ENCODE assay signal across 8 cellular contexts in genomic region chr1:161390559-161390858, GRCh38. TPM values are rescaled to one million over a fixed set of nuclear protein-coding genes. Genes with fewer than 3 reads are reported as not detected.
DNase-seq lines count a peak whose midpoint lies in the region; ATAC-seq and TF ChIP-seq lines count a peak whose summit lies in the region.

No MANE protein-coding gene starts in this region.

- H3K4me2 ChIP-seq in Loucy (ENCODE audit: low read depth, low read length, poor library complexity, severe bottlenecking) (peak overlapping the region; percentile 100), neural cell (ENCODE audit: low read length) (peak overlapping the region; percentile 82)

- H3K9me3 ChIP-seq in Loucy (ENCODE audit: insufficient read depth, low read depth, low read length) (no peaks in the 10 kb centered on the region), neural cell (ENCODE audit: low read length) (no peaks in the 10 kb centered on the region)

- H3K36me3 ChIP-seq in Loucy (ENCODE audit: insufficient read depth, low read length) (no peaks in the 10 kb centered on the region), neural cell (ENCODE audit: insufficient read depth, low read length) (no peaks in the 10 kb centered on the region)

- TF ChIP-seq RAD21 in neural cell (conservative IDR thresholded peaks at IDR 0.05) = no peak

- DNase-seq in coronary artery (ENCODE audit: low spot score) = no peak
- no peak for DNase-seq in NCI-H748 treated with DMSO at 0.1 percent for 48 hours (lab: John Stamatoyannopoulos, UW)
- DNase-seq in Ammon's horn (ENCODE audit: low spot score) = no peak
- no peak for DNase-seq in T1000 (lab: John Stamatoyannopoulos, UW)
- no peak for DNase-seq in retina

- H3F3A ChIP-seq in Loucy (ENCODE audit: low read depth) = no peaks in the 10 kb centered on the region
- H3F3A ChIP-seq in neural cell (ENCODE audit: insufficient read depth, low read length, poor library complexity, severe bottlenecking) = no peaks in the 10 kb centered on the region

- peak overlapping the region; percentile 88 to 99 for H3K27ac ChIP-seq in coronary artery
- H3K27ac ChIP-seq in neural cell (ENCODE audit: low read length) = peak overlapping the region; percentile 66

- H3K9me2 ChIP-seq in Loucy (replicated peaks; ENCODE audit: low read depth, low read length) = no peaks in the 10 kb centered on the region
- H3K9me2 ChIP-seq in neural cell (ENCODE audit: insufficient read depth, low read length) = no peaks in the 10 kb centered on the region

- H4K20me1 ChIP-seq in Loucy (ENCODE audit: insufficient read depth, low read length, poor library complexity, severe bottlenecking) (no peaks in the 10 kb centered on the region), neural cell (ENCODE audit: insufficient read depth) (no peaks in the 10 kb centered on the region)

- H2AFZ ChIP-seq in Loucy (ENCODE audit: low read length) (peak overlapping the region; percentile 86), neural cell (ENCODE audit: low read depth, low read length) (peak overlapping the region; percentile 90)

- peaks cover 8% of the 10 kb centered on the region for H3K4me1 ChIP-seq in Loucy (ENCODE audit: insufficient read depth, low read length, poor library complexity, severe bottlenecking)

- peak; percentile 9 for ATAC-seq in GM18868 (IDR thresholded peaks at IDR 0.05; ENCODE audit: unreplicated experiment)

- H3K27me3 ChIP-seq in Loucy (ENCODE audit: insufficient read depth, low read length, poor library complexity, severe bottlenecking) (no peaks in the 10 kb centered on the region), neural cell (ENCODE audit: insufficient read depth, low read depth, low read length) (no peaks in the 10 kb centered on the region)

- no peak for TF ChIP-seq EP300 in neural cell (conservative IDR thresholded peaks at IDR 0.05; ENCODE audit: poor library complexity, severe bottlenecking)

- H3K4me3 ChIP-seq in Loucy (ENCODE audit: low read length, poor library complexity, severe bottlenecking) = peak overlapping the region; percentile 79
- peak overlapping the region; percentile 82 for H3K4me3 ChIP-seq in coronary artery
- peak overlapping the region; percentile 88 for H3K4me3 ChIP-seq in neural cell (ENCODE audit: low read length)

- TF ChIP-seq CTCF in Loucy (conservative IDR thresholded peaks at IDR 0.05; ENCODE audit: low read length) = no peak
- no peak for TF ChIP-seq CTCF in coronary artery (IDR thresholded peaks at IDR 0.05)
- no peak for TF ChIP-seq CTCF in neural cell (IDR thresholded peaks at IDR 0.05; ENCODE audit: poor library complexity, severe bottlenecking)

- H3K79me2 ChIP-seq in Loucy (ENCODE audit: insufficient read depth, low read length) = no peaks in the 10 kb centered on the region
- no peaks in the 10 kb centered on the region for H3K79me2 ChIP-seq in neural cell (replicated peaks; ENCODE audit: insufficient read depth, low read length)

- H3K9ac ChIP-seq in Loucy (ENCODE audit: low read depth, low read length, poor library complexity, severe bottlenecking) = peak overlapping the region; percentile 69
- H3K9ac ChIP-seq in neural cell (ENCODE audit: low read length) = peak overlapping the region; percentile 86

TF ChIP-seq in neural cell, 6 proteins besides CTCF, POLR2A, EP300 and RAD21:
- TF ChIP-seq TAF1 (IDR thresholded peaks at IDR 0.05; ENCODE audit: low read depth) (no peak), EZH2 (IDR thresholded peaks at IDR 0.05; ENCODE audit: borderline replicate concordance, insufficient read depth, low read length, poor library complexity, severe bottlenecking) (no peak), MXI1 (conservative IDR thresholded peaks at IDR 0.05; ENCODE audit: poor library complexity, severe bottlenecking) (no peak), POLR2AphosphoS5 (IDR thresholded peaks at IDR 0.05) (no peak), SMC3 (conservative IDR thresholded peaks at IDR 0.05; ENCODE audit: poor library complexity) (no peak)
- TF ChIP-seq, protein P1, sequence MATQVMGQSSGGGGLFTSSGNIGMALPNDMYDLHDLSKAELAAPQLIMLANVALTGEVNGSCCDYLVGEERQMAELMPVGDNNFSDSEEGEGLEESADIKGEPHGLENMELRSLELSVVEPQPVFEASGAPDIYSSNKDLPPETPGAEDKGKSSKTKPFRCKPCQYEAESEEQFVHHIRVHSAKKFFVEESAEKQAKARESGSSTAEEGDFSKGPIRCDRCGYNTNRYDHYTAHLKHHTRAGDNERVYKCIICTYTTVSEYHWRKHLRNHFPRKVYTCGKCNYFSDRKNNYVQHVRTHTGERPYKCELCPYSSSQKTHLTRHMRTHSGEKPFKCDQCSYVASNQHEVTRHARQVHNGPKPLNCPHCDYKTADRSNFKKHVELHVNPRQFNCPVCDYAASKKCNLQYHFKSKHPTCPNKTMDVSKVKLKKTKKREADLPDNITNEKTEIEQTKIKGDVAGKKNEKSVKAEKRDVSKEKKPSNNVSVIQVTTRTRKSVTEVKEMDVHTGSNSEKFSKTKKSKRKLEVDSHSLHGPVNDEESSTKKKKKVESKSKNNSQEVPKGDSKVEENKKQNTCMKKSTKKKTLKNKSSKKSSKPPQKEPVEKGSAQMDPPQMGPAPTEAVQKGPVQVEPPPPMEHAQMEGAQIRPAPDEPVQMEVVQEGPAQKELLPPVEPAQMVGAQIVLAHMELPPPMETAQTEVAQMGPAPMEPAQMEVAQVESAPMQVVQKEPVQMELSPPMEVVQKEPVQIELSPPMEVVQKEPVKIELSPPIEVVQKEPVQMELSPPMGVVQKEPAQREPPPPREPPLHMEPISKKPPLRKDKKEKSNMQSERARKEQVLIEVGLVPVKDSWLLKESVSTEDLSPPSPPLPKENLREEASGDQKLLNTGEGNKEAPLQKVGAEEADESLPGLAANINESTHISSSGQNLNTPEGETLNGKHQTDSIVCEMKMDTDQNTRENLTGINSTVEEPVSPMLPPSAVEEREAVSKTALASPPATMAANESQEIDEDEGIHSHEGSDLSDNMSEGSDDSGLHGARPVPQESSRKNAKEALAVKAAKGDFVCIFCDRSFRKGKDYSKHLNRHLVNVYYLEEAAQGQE (IDR thresholded peaks at IDR 0.05; ENCODE audit: borderline replicate concordance) = no peak

RNA-seq across cellular contexts. Expression of gene CFAP126, which starts 22.8 kb away (rescaled TPM):
- not detected in 2 replicates for polyA plus RNA-seq in neural cell
- not detected in 2 replicates for polyA minus RNA-seq in neural cell
